Comparison of ENCODE assay signal across 23 cellular contexts in genomic region chr2:70716951-70717350, GRCh38. TPM values are rescaled to one million over a fixed set of nuclear protein-coding genes. Genes with fewer than 3 reads are reported as not detected.
DNase-seq lines count a peak whose midpoint lies in the region; ATAC-seq and TF ChIP-seq lines count a peak whose summit lies in the region.
"Had no signal": no experiment of that assay in that cellular context is flagged by ENCODE, and none has a peak within 500 bp of the region (broad histone marks: within the 10 kb centered on the region; RNA-seq: fewer than 3 reads in every experiment).

No MANE protein-coding gene starts in this region.

- H3K79me2 ChIP-seq in osteoblast (ENCODE audit: insufficient read depth, low read length), result no peaks in the 10 kb centered on the region

- H3K27me3 ChIP-seq in right atrium auricular region (no peaks in the 10 kb centered on the region), endodermal cell (ENCODE audit: control insufficient read depth, insufficient read depth, low read length, poor library complexity, severe bottlenecking) (no peaks in the 10 kb centered on the region), osteoblast (ENCODE audit: insufficient read depth, low read length) (peaks cover 6% of the 10 kb centered on the region), transverse colon (peaks cover 2% of the 10 kb centered on the region)

- no peaks in the 10 kb centered on the region for H3K36me3 Mint-ChIP-seq in endodermal cell (ENCODE audit: low read depth)

- no peak overlapping the region for H3K4me2 ChIP-seq in osteoblast (ENCODE audit: insufficient read depth, low read length)
- H3K4me2 ChIP-seq: PC-9 had no signal

- TF ChIP-seq CTCF in right atrium auricular region (IDR thresholded peaks at IDR 0.05) (no peak), endodermal cell (conservative IDR thresholded peaks at IDR 0.05) (no peak), osteoblast (IDR thresholded peaks at IDR 0.05; ENCODE audit: extremely low read depth, low read depth, low read length) (no peak), transverse colon (IDR thresholded peaks at IDR 0.05) (no peak)

- no peak overlapping the region for H3K4me3 Mint-ChIP-seq in endodermal cell

- intact Hi-C loops in Right ventricle myocardium inferior (cut with DNase I) (no loop called here), transverse colon (cut with DNase I; ENCODE audit: low total_unique reads) (no loop called here)

- H4K20me1 ChIP-seq in osteoblast (ENCODE audit: insufficient read depth, low read length), result no peaks in the 10 kb centered on the region

- H3K4me3 ChIP-seq in right atrium auricular region (no peak overlapping the region), endodermal cell (ENCODE audit: low read length) (no peak overlapping the region), osteoblast (ENCODE audit: insufficient read depth, low read length) (no peak overlapping the region), transverse colon (no peak overlapping the region)
- H3K4me3 ChIP-seq: PC-9, SJSA1 had no signal

- H3K9me3 Mint-ChIP-seq in endodermal cell, result no peaks in the 10 kb centered on the region

- H3K9me3 ChIP-seq in right atrium auricular region (no peaks in the 10 kb centered on the region), endodermal cell (ENCODE audit: control insufficient read depth, low read length) (no peaks in the 10 kb centered on the region), osteoblast (ENCODE audit: low read depth, low read length) (no peaks in the 10 kb centered on the region), transverse colon (no peaks in the 10 kb centered on the region)
- H3K9me3 ChIP-seq: SJSA1 had no signal

- ATAC-seq in Right ventricle myocardium inferior, result no peak
- ATAC-seq in GM21723 (IDR thresholded peaks at IDR 0.05; ENCODE audit: unreplicated experiment), result no peak
- ATAC-seq: HepG2 had no signal

- no peaks in the 10 kb centered on the region for H3K36me3 ChIP-seq in right atrium auricular region
- no peaks in the 10 kb centered on the region for H3K36me3 ChIP-seq in endodermal cell (ENCODE audit: control insufficient read depth, insufficient read depth, low read length)
- no peaks in the 10 kb centered on the region for H3K36me3 ChIP-seq in osteoblast (ENCODE audit: insufficient read depth, low read length)
- no peaks in the 10 kb centered on the region for H3K36me3 ChIP-seq in transverse colon
- H3K36me3 ChIP-seq: SJSA1 had no signal

- H3K4me1 ChIP-seq in right atrium auricular region (no peaks in the 10 kb centered on the region), endodermal cell (ENCODE audit: control insufficient read depth, insufficient read depth, low read length) (peaks cover 18% of the 10 kb centered on the region), osteoblast (ENCODE audit: insufficient read depth, low read length) (no peaks in the 10 kb centered on the region), transverse colon (no peaks in the 10 kb centered on the region)
- H3K4me1 ChIP-seq: SJSA1 had no signal

- no peak for TF ChIP-seq POLR2A in transverse colon (IDR thresholded peaks at IDR 0.05)

- peaks cover 12% of the 10 kb centered on the region for H3K4me1 Mint-ChIP-seq in endodermal cell

- peak; percentile 28 for DNase-seq in right atrium auricular region (ENCODE audit: low spot score)
- DNase-seq in Right ventricle myocardium inferior (ENCODE audit: missing footprints), result no peak
- DNase-seq in endodermal cell, result peak; percentile 32
- peak; percentile 25 for DNase-seq in osteoblast (ENCODE audit: insufficient read length, low spot score, missing footprints)
- peak; percentile 23 for DNase-seq in ureter (ENCODE audit: low spot score)
- DNase-seq in activated naive CD4-positive, alpha-beta T cell treated with anti-CD3 and anti-CD28 coated beads, Interleukin-2, amount 50 U/mL, for 16 hours, result no peak
- no peak for DNase-seq in transverse colon
- DNase-seq: Calu3; GF-D8; H7; Kasumi-1; NCI-H1105; NCI-H1436 treated with DMSO at 0.1 percent for 48 hours; NCI-H187 treated with DMSO at 0.1 percent for 48 hours; NCI-H526; NCI-H82; NK-92 treated with Interleukin-12 subunit alpha and Interleukin-12 subunit beta, amount 100 ng/mL, for 24 hours; PC-9 had no signal

- no peaks in the 10 kb centered on the region for H3K27me3 Mint-ChIP-seq in endodermal cell (ENCODE audit: insufficient read depth)

- H2AFZ ChIP-seq in osteoblast (ENCODE audit: low read length), result no peak overlapping the region
- H2AFZ ChIP-seq: PC-9 had no signal

- no peak for TF ChIP-seq EP300 in transverse colon (IDR thresholded peaks at IDR 0.05; ENCODE audit: low read depth)

- H3K27ac ChIP-seq in right atrium auricular region (no peak overlapping the region), endodermal cell (ENCODE audit: low read depth, low read length) (no peak overlapping the region), osteoblast (ENCODE audit: low read depth, low read length) (no peak overlapping the region), transverse colon (no peak overlapping the region)
- H3K27ac ChIP-seq: PC-9, SJSA1 had no signal

- no peak overlapping the region for H3K27ac Mint-ChIP-seq in endodermal cell

- in situ Hi-C loops in transverse colon (cut with MboI; ENCODE audit: low pct_ligation_motif_present in 1 of 4, low pct_unique_long_range_greater_than_20kb in 1 of 4, low sequenced_read_pairs in 3 of 4), result no loop called here

- no peak overlapping the region for H3K9ac ChIP-seq in endodermal cell (ENCODE audit: extremely low read depth, low read length, poor library complexity, severe bottlenecking)

- 80 to 91% methylated on average over 1 to 3 of the region's 3 CpGs for WGBS in endodermal cell (ENCODE audit: insufficient coverage in 1 of 2, insufficient read length in 1 of 2), 2 experiments
- 68 to 94% methylated on average over 2 to 3 of the region's 3 CpGs for WGBS in transverse colon (ENCODE audit: low coverage in 1 of 2), 2 donors

RNA-seq across cellular contexts. Expression of gene ADD2, which starts 51.0 kb away (rescaled TPM):
- total RNA-seq in right atrium auricular region, result 1 to 10 TPM; 1.1 to 1.4 TPM
- total RNA-seq in Right ventricle myocardium inferior, result 2.3 TPM
- total RNA-seq in endodermal cell, result 10 to 100 TPM; 14.8 to 53.0 TPM
- 65.9 TPM for polyA plus RNA-seq in endodermal cell (2013, experiment 1 of 2)
- polyA plus RNA-seq in endodermal cell (2013, experiment 2 of 2), result 55.3 TPM
- not detected in 2 replicates for total RNA-seq in osteoblast
- 2.1 TPM for total RNA-seq in ureter
- total RNA-seq in transverse colon, result 1 to 10 TPM in 2 of 4 donors, under 1 TPM in 2; 0.40 to 1.9 (median 1.1) TPM
- total RNA-seq: RPMI7951, SJSA1 had no signal
- polyA plus RNA-seq: BJ had no signal

Comparison
In these comparisons a context has a peak if more than half of its experiments do, and no peak if none do; other contexts are left out.
1. DNase-seq: peak in right atrium auricular region (single experiment), endodermal cell (single experiment), osteoblast (single experiment) and ureter (single experiment); none in Right ventricle myocardium inferior (single experiment), activated naive CD4-positive, alpha-beta T cell treated with anti-CD3 and anti-CD28 coated beads, Interleukin-2, amount 50 U/mL, for 16 hours (single experiment) and transverse colon (single experiment).